ENCODE assay signal across 1 cellular context in the genomic region with DNA sequence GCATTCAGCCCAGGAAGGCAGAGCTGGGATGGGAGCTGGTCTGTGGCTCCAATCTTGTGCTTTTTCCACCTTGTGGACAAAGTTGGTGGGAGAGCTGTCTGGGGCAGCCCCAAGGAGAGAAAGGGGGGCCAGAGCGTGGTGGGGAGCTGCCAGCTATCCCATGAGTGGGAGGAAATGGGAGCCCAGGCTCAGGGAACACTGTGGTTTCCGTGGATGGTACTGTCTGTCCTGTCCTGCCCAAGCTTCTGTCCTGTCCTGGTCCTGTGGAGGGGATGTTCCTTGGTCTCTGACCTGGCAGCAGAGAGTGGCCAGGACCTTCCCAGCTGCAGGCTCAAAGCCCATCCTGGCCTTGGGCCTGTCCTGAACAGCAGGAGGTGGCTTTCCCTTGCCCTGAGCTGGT.
TF ChIP-seq lines count a peak whose summit lies in the region.

No MANE protein-coding gene starts in this region.

TF ChIP-seq in GM23338, 12 proteins besides CTCF, POLR2A, EP300 and RAD21:
- TF ChIP-seq, protein P1, sequence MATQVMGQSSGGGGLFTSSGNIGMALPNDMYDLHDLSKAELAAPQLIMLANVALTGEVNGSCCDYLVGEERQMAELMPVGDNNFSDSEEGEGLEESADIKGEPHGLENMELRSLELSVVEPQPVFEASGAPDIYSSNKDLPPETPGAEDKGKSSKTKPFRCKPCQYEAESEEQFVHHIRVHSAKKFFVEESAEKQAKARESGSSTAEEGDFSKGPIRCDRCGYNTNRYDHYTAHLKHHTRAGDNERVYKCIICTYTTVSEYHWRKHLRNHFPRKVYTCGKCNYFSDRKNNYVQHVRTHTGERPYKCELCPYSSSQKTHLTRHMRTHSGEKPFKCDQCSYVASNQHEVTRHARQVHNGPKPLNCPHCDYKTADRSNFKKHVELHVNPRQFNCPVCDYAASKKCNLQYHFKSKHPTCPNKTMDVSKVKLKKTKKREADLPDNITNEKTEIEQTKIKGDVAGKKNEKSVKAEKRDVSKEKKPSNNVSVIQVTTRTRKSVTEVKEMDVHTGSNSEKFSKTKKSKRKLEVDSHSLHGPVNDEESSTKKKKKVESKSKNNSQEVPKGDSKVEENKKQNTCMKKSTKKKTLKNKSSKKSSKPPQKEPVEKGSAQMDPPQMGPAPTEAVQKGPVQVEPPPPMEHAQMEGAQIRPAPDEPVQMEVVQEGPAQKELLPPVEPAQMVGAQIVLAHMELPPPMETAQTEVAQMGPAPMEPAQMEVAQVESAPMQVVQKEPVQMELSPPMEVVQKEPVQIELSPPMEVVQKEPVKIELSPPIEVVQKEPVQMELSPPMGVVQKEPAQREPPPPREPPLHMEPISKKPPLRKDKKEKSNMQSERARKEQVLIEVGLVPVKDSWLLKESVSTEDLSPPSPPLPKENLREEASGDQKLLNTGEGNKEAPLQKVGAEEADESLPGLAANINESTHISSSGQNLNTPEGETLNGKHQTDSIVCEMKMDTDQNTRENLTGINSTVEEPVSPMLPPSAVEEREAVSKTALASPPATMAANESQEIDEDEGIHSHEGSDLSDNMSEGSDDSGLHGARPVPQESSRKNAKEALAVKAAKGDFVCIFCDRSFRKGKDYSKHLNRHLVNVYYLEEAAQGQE (IDR thresholded peaks at IDR 0.05; ENCODE audit: unreplicated experiment): no peak
- TF ChIP-seq ZNF331 (CRISPR knock-in tag; IDR thresholded peaks at IDR 0.05; ENCODE audit: low read depth) (no peak), NANOG (IDR thresholded peaks at IDR 0.05; ENCODE audit: borderline replicate concordance) (no peak), POLR2AphosphoS5 (IDR thresholded peaks at IDR 0.05; ENCODE audit: low read depth) (no peak), CREB1 (CRISPR knock-in tag; IDR thresholded peaks at IDR 0.05; ENCODE audit: low read depth) (no peak), EZH2 (IDR thresholded peaks at IDR 0.05; ENCODE audit: low read depth, unreplicated experiment) (no peak), ETS1 (IDR thresholded peaks at IDR 0.05) (no peak), JUNB (IDR thresholded peaks at IDR 0.05; ENCODE audit: unreplicated experiment) (no peak), ZNF114 (CRISPR knock-in tag; IDR thresholded peaks at IDR 0.05) (no peak), STAT1 (IDR thresholded peaks at IDR 0.05; ENCODE audit: unreplicated experiment) (no peak), EZH2phosphoT487 (IDR thresholded peaks at IDR 0.05; ENCODE audit: unreplicated experiment) (no peak)
- TF ChIP-seq, protein P2, sequence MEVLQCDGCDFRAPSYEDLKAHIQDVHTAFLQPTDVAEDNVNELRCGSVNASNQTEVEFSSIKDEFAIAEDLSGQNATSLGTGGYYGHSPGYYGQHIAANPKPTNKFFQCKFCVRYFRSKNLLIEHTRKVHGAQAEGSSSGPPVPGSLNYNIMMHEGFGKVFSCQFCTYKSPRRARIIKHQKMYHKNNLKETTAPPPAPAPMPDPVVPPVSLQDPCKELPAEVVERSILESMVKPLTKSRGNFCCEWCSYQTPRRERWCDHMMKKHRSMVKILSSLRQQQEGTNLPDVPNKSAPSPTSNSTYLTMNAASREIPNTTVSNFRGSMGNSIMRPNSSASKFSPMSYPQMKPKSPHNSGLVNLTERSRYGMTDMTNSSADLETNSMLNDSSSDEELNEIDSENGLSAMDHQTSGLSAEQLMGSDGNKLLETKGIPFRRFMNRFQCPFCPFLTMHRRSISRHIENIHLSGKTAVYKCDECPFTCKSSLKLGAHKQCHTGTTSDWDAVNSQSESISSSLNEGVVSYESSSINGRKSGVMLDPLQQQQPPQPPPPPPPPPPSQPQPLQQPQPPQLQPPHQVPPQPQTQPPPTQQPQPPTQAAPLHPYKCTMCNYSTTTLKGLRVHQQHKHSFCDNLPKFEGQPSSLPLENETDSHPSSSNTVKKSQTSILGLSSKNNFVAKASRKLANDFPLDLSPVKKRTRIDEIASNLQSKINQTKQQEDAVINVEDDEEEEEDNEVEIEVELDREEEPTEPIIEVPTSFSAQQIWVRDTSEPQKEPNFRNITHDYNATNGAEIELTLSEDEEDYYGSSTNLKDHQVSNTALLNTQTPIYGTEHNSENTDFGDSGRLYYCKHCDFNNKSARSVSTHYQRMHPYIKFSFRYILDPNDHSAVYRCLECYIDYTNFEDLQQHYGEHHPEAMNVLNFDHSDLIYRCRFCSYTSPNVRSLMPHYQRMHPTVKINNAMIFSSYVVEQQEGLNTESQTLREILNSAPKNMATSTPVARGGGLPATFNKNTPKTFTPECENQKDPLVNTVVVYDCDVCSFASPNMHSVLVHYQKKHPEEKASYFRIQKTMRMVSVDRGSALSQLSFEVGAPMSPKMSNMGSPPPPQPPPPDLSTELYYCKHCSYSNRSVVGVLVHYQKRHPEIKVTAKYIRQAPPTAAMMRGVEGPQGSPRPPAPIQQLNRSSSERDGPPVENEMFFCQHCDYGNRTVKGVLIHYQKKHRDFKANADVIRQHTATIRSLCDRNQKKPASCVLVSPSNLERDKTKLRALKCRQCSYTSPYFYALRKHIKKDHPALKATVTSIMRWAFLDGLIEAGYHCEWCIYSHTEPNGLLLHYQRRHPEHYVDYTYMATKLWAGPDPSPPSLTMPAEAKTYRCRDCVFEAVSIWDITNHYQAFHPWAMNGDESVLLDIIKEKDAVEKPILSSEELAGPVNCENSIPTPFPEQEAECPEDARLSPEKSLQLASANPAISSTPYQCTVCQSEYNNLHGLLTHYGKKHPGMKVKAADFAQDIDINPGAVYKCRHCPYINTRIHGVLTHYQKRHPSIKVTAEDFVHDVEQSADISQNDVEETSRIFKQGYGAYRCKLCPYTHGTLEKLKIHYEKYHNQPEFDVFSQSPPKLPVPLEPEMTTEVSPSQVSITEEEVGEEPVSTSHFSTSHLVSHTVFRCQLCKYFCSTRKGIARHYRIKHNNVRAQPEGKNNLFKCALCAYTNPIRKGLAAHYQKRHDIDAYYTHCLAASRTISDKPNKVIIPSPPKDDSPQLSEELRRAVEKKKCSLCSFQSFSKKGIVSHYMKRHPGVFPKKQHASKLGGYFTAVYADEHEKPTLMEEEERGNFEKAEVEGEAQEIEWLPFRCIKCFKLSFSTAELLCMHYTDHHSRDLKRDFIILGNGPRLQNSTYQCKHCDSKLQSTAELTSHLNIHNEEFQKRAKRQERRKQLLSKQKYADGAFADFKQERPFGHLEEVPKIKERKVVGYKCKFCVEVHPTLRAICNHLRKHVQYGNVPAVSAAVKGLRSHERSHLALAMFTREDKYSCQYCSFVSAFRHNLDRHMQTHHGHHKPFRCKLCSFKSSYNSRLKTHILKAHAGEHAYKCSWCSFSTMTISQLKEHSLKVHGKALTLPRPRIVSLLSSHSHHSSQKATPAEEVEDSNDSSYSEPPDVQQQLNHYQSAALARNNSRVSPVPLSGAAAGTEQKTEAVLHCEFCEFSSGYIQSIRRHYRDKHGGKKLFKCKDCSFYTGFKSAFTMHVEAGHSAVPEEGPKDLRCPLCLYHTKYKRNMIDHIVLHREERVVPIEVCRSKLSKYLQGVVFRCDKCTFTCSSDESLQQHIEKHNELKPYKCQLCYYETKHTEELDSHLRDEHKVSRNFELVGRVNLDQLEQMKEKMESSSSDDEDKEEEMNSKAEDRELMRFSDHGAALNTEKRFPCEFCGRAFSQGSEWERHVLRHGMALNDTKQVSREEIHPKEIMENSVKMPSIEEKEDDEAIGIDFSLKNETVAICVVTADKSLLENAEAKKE (CRISPR knock-in tag; IDR thresholded peaks at IDR 0.05): no peak
